ENCODE assay signal across 8 cellular contexts in genomic region chr1:24150228-24151174, GRCh38. TPM values are rescaled to one million over a fixed set of nuclear protein-coding genes. Genes with fewer than 3 reads are reported as not detected.
DNase-seq lines count a peak whose midpoint lies in the region; ATAC-seq and TF ChIP-seq lines count a peak whose summit lies in the region.

No MANE protein-coding gene starts in this region.

- H3K27me3 Mint-ChIP-seq in activated naive CD8-positive, alpha-beta T cell treated with anti-CD3 and anti-CD28 coated beads, Interleukin-2, amount 10 ng/mL, durations not matched to agents 7 days and 5 days = peaks cover 39% of the 10 kb centered on the region

- ATAC-seq in GM21381 (IDR thresholded peaks at IDR 0.05; ENCODE audit: unreplicated experiment) = peak; percentile 81
- peak; percentile 94 for ATAC-seq in activated naive CD8-positive, alpha-beta T cell treated with anti-CD3 and anti-CD28 coated beads, Interleukin-2, amount 10 ng/mL, durations not matched to agents 7 days and 5 days (ENCODE audit: low read depth)

- H3K79me2 ChIP-seq in parathyroid adenoma = no peaks in the 10 kb centered on the region

- POLR2A ChIA-PET in activated naive CD8-positive, alpha-beta T cell treated with anti-CD3 and anti-CD28 coated beads, Interleukin-2, amount 10 ng/mL, durations not matched to agents 7 days and 5 days (lab: Charles Lee) = interaction anchor here (0.9 to 1.2 kb wide), 4 partner anchors 35 to 242 kb away, joined by 3 to 6 read pairs (median 4); partner anchors contain the start of gene PNRC2

- no peaks in the 10 kb centered on the region for H3K9me3 Mint-ChIP-seq in activated naive CD8-positive, alpha-beta T cell treated with anti-CD3 and anti-CD28 coated beads, Interleukin-2, amount 10 ng/mL, durations not matched to agents 7 days and 5 days

- peak in 1 of 2 donors; percentile 58 for TF ChIP-seq POLR2A in thyroid gland (IDR thresholded peaks at IDR 0.05)

- H3K27ac Mint-ChIP-seq in activated naive CD8-positive, alpha-beta T cell treated with anti-CD3 and anti-CD28 coated beads, Interleukin-2, amount 10 ng/mL, durations not matched to agents 7 days and 5 days = peak overlapping the region; percentile 11

- peak; percentile 78 for TF ChIP-seq CTCF in AG10803 (conservative IDR thresholded peaks at IDR 0.05; ENCODE audit: low read length)
- peak; percentile 75 for TF ChIP-seq CTCF in cardiac muscle cell (IDR thresholded peaks at IDR 0.05; ENCODE audit: low read depth, low read length)
- peak; percentile 68 for TF ChIP-seq CTCF in parathyroid adenoma (IDR thresholded peaks at IDR 0.05)
- TF ChIP-seq CTCF in thyroid gland (IDR thresholded peaks at IDR 0.05) = peak; percentile 79 to 96 (median 84)

- H3K4me1 Mint-ChIP-seq in activated naive CD8-positive, alpha-beta T cell treated with anti-CD3 and anti-CD28 coated beads, Interleukin-2, amount 10 ng/mL, durations not matched to agents 7 days and 5 days = peaks cover 16% of the 10 kb centered on the region

- DNase-seq in AG10803 (ENCODE audit: low read depth) = peak; percentile 75
- peak; percentile 88 for DNase-seq in NCI-H128 (lab: John Stamatoyannopoulos, UW; ENCODE audit: unreplicated experiment)
- DNase-seq in SW 1271 (lab: John Stamatoyannopoulos, UW) = peak; percentile 17 to 56
- DNase-seq in activated naive CD8-positive, alpha-beta T cell treated with anti-CD3 and anti-CD28 coated beads, Interleukin-2, amount 10 ng/mL, durations not matched to agents 7 days and 5 days = peak; percentile 92
- peak; percentile 82 to 88 for DNase-seq in cardiac muscle cell (ENCODE audit: low read depth in 1 of 2, low spot score in 1 of 2)
- DNase-seq in thyroid gland = peak; percentile 94 to 95

- H3K9me3 ChIP-seq in cardiac muscle cell (ENCODE audit: low read depth) = no peaks in the 10 kb centered on the region
- H3K9me3 ChIP-seq in parathyroid adenoma (ENCODE audit: control insufficient read depth, low read length) = no peaks in the 10 kb centered on the region
- no peaks in the 10 kb centered on the region for H3K9me3 ChIP-seq in thyroid gland

- peak overlapping the region; percentile 56 for H2AFZ ChIP-seq in parathyroid adenoma

- H3K27me3 ChIP-seq in cardiac muscle cell (no peaks in the 10 kb centered on the region), parathyroid adenoma (ENCODE audit: control insufficient read depth, insufficient read depth, low read length) (no peaks in the 10 kb centered on the region), thyroid gland (no peaks in the 10 kb centered on the region)

- H3K36me3 ChIP-seq in cardiac muscle cell (no peaks in the 10 kb centered on the region), parathyroid adenoma (ENCODE audit: control insufficient read depth, insufficient read depth, low read length) (no peaks in the 10 kb centered on the region), thyroid gland (no peaks in the 10 kb centered on the region)

- H3K4me3 Mint-ChIP-seq in activated naive CD8-positive, alpha-beta T cell treated with anti-CD3 and anti-CD28 coated beads, Interleukin-2, amount 10 ng/mL, durations not matched to agents 7 days and 5 days = peak overlapping the region; percentile 56

- H3K4me1 ChIP-seq in cardiac muscle cell (ENCODE audit: low read depth) (peaks cover 21% of the 10 kb centered on the region), parathyroid adenoma (no peaks in the 10 kb centered on the region), thyroid gland (peaks cover 6 to 13% of the 10 kb centered on the region in 2 donors)

- H3K9ac ChIP-seq in parathyroid adenoma = no peak overlapping the region

- H3K27ac ChIP-seq in cardiac muscle cell (peak overlapping the region; percentile 100), parathyroid adenoma (peak overlapping the region; percentile 69), thyroid gland (peak overlapping the region; percentile 6 to 63 (median 25))

- WGBS in thyroid gland, 2 donors = 19 to 20% methylated on average over 36 of the region's 36 CpGs

- intact Hi-C loops in thyroid gland (cut with DNase I) = no loop called here

- H3K4me2 ChIP-seq in parathyroid adenoma (ENCODE audit: low read length) = peak overlapping the region; percentile 62

- H3K4me3 ChIP-seq in AG10803 (ENCODE audit: low read length) (peak overlapping the region; percentile 21), cardiac muscle cell (peak overlapping the region; percentile 11), parathyroid adenoma (ENCODE audit: low read depth, low read length) (peak overlapping the region; percentile 27), thyroid gland (replicated peaks in 1 of 3) (peak overlapping the region in 1 of 3 donors; percentile 7)

- no peaks in the 10 kb centered on the region for H3K36me3 Mint-ChIP-seq in activated naive CD8-positive, alpha-beta T cell treated with anti-CD3 and anti-CD28 coated beads, Interleukin-2, amount 10 ng/mL, durations not matched to agents 7 days and 5 days

RNA-seq across cellular contexts. Expression of gene IL22RA1, which starts 7.6 kb away (rescaled TPM):
- under 1 TPM in 1 of 2 experiments, not detected in 1; 0.11 TPM for total RNA-seq in activated naive CD8-positive, alpha-beta T cell treated with anti-CD3 and anti-CD28 coated beads, Interleukin-2, amount 10 ng/mL, durations not matched to agents 7 days and 5 days
- total RNA-seq in cardiac muscle cell (0.11 TPM in 1 of 2 replicates, not detected in the other), thyroid gland (1 to 10 TPM in 1 of 4 donors, not detected in 3; 1.1 TPM)
- not detected in 2 replicates for polyA plus RNA-seq in cardiac muscle cell

RNA-seq across cellular contexts. Expression of gene IFNLR1, which starts 36.6 kb away (rescaled TPM):
- total RNA-seq in activated naive CD8-positive, alpha-beta T cell treated with anti-CD3 and anti-CD28 coated beads, Interleukin-2, amount 10 ng/mL, durations not matched to agents 7 days and 5 days = 1 to 10 TPM; 6.2 to 7.9 TPM
- total RNA-seq in cardiac muscle cell = 3.5 and 3.9 TPM in 2 replicates
- 9.4 and 15.2 TPM in 2 replicates for polyA plus RNA-seq in cardiac muscle cell
- 1 to 10 TPM; 4.7 to 9.3 (median 6.1) TPM for total RNA-seq in thyroid gland

RNA-seq across cellular contexts. Expression of gene MYOM3, which starts 38.6 kb away (rescaled TPM):
- total RNA-seq in activated naive CD8-positive, alpha-beta T cell treated with anti-CD3 and anti-CD28 coated beads, Interleukin-2, amount 10 ng/mL, durations not matched to agents 7 days and 5 days = not detected
- total RNA-seq in cardiac muscle cell (0.70 and 0.71 TPM in 2 replicates), thyroid gland (under 1 TPM in 2 of 4 donors, not detected in 2; 0.11 to 0.54 TPM)
- polyA plus RNA-seq in cardiac muscle cell = 0.51 TPM in 1 of 2 replicates, not detected in the other

Comparison
In these comparisons a context has a peak if more than half of its experiments do, and no peak if none do; other contexts are left out.
1. DNase-seq: peak in every context shown above with its lines; median percentile 94 in thyroid gland; 92 in activated naive CD8-positive, alpha-beta T cell treated with anti-CD3 and anti-CD28 coated beads, Interleukin-2, amount 10 ng/mL, durations not matched to agents 7 days and 5 days; 88 in NCI-H128; 85 in cardiac muscle cell; 75 in AG10803; 36 in SW 1271.
2. H3K27ac ChIP-seq: peak in every context shown above with its lines; median percentile 100 in cardiac muscle cell; 69 in parathyroid adenoma; 25 in thyroid gland.